1 cellular context compared by ENCODE assay signal in genomic region chr14:31265701-31266398, GRCh38.
TF ChIP-seq lines count a peak whose summit lies in the region.

No MANE protein-coding gene starts in this region.

TF ChIP-seq in HepG2, 621 proteins besides CTCF, POLR2A, EP300 and RAD21 (continued from another document):
- TF ChIP-seq KIAA2018 (CRISPR knock-in tag; IDR thresholded peaks at IDR 0.05; ENCODE audit: borderline replicate concordance): no peak
- TF ChIP-seq ZNF362 (CRISPR knock-in tag; IDR thresholded peaks at IDR 0.05; ENCODE audit: borderline replicate concordance): no peak
- TF ChIP-seq TRAFD1 (CRISPR knock-in tag; IDR thresholded peaks at IDR 0.05; ENCODE audit: borderline replicate concordance): no peak
- peak; percentile 83; the same call in 1 of the 2 replicates for TF ChIP-seq ZNF577 (CRISPR knock-in tag; IDR thresholded peaks at IDR 0.05; ENCODE audit: borderline replicate concordance, low read depth)
- TF ChIP-seq ZFP90 (CRISPR knock-in tag; IDR thresholded peaks at IDR 0.05; ENCODE audit: borderline replicate concordance): no peak; the same call in 1 of the 2 replicates
- no peak for TF ChIP-seq SRSF9 (IDR thresholded peaks at IDR 0.05; ENCODE audit: borderline replicate concordance, insufficient read depth, low read depth, low read length, poor library complexity, severe bottlenecking)
- TF ChIP-seq FOXM1 (CRISPR knock-in tag; IDR thresholded peaks at IDR 0.05): no peak
- TF ChIP-seq YEATS4 (CRISPR knock-in tag; IDR thresholded peaks at IDR 0.05; ENCODE audit: borderline replicate concordance): peak; percentile 55; the same call in 1 of the 2 replicates
- no peak; the same call in 1 of the 2 replicates for TF ChIP-seq FOXK2 (IDR thresholded peaks at IDR 0.05)
- TF ChIP-seq MAFF (IDR thresholded peaks at IDR 0.05; ENCODE audit: low read depth, low read length): no peak
- TF ChIP-seq ZFP62 (CRISPR knock-in tag; IDR thresholded peaks at IDR 0.05): no peak
- TF ChIP-seq NFE2 (CRISPR knock-in tag; IDR thresholded peaks at IDR 0.05): no peak
- peak; percentile 99 for TF ChIP-seq ZNF318 (CRISPR knock-in tag; IDR thresholded peaks at IDR 0.05)
- peak; percentile 69; the same call in 1 of the 2 replicates for TF ChIP-seq SOX5 (CRISPR knock-in tag; IDR thresholded peaks at IDR 0.05; ENCODE audit: borderline replicate concordance)
TF ChIP-seq in HepG2: peak in this region for 254.
